30 cellular contexts compared by ENCODE assay signal in genomic region chr14:78136695-78137094, GRCh38. TPM values are rescaled to one million over a fixed set of nuclear protein-coding genes. Genes with fewer than 3 reads are reported as not detected.
"Had no signal": no experiment of that assay in that cellular context is flagged by ENCODE, and none has a peak within 500 bp of the region (broad histone marks: within the 10 kb centered on the region; RNA-seq: fewer than 3 reads in every experiment).

No MANE protein-coding gene starts in this region.

- H3K36me3 Mint-ChIP-seq: naive thymus-derived CD8-positive, alpha-beta T cell; stimulated activated effector memory CD8-positive, alpha-beta T cell treated with anti-CD3 and anti-CD28 coated beads, Interleukin-12 subunit alpha, Interleukin-12 subunit beta, amount 100 ng/mL, for 72 hours; stimulated activated naive B cell treated with anti-CD40 and anti-IgM and Interleukin-4, amounts not matched to agents 10 μg/mL and 1 μg/mL and 100 μg/mL, for 72 hours; type B pancreatic cell had no signal

- DNase-seq: naive thymus-derived CD8-positive, alpha-beta T cell; nephron progenitor cell; nucleus accumbens; ovary; psoas muscle; right cardiac atrium; right lobe of liver; sigmoid colon; small intestine; stimulated activated CD4-positive, alpha-beta T cell treated with anti-CD3 and anti-CD28 coated beads, Interleukin-15, amount 100 ng/mL, for 24 hours; stimulated activated CD4-positive, alpha-beta T cell treated with anti-CD3 and anti-CD28 coated beads, Interleukin-2, amount 100 ng/mL, for 24 hours; stimulated activated CD4-positive, alpha-beta T cell treated with anti-CD3 and anti-CD28 coated beads, Interleukin-2, amount 100 ng/mL, for 48 hours; stimulated activated CD4-positive, alpha-beta T cell treated with anti-CD3 and anti-CD28 coated beads, Interleukin-4, amount 100 ng/mL, for 24 hours; stimulated activated naive B cell treated with anti-CD40 and anti-IgM and Interleukin-4, amounts not matched to agents 10 μg/mL and 1 μg/mL and 100 μg/mL, for 72 hours; stimulated activated naive CD4-positive, alpha-beta T cell treated with Interleukin-2 at 50 U/mL for 16 hours; stomach; testis; tibial artery; transverse colon; upper lobe of right lung; uterus had no signal

- H3K27me3 ChIP-seq: neutrophil, ovary, right lobe of liver, sigmoid colon, stomach, suprapubic skin, testis, tibial artery, transverse colon, upper lobe of right lung, uterus had no signal

- H3K4me1 ChIP-seq: parathyroid adenoma, psoas muscle, right lobe of liver, sigmoid colon, suprapubic skin, tibial artery, transverse colon, upper lobe of right lung, uterus had no signal

- H2AFZ ChIP-seq: parathyroid adenoma had no signal

- H3K9me3 ChIP-seq: neutrophil, ovary, psoas muscle, right lobe of liver, sigmoid colon, stomach, suprapubic skin, testis, tibial artery, transverse colon, upper lobe of right lung, uterus had no signal

- H3K4me3 ChIP-seq: ovary, psoas muscle, right lobe of liver, sigmoid colon, stomach, suprapubic skin, testis, tibial artery, transverse colon, upper lobe of right lung, uterus had no signal

- H3K79me2 ChIP-seq: parathyroid adenoma had no signal

- H3K27ac ChIP-seq: neutrophil, ovary, parathyroid adenoma, psoas muscle, right lobe of liver, sigmoid colon, stomach, suprapubic skin, testis, tibial artery, transverse colon, upper lobe of right lung, uterus had no signal

- H3K36me3 ChIP-seq: neutrophil, ovary, right lobe of liver, sigmoid colon, stomach, suprapubic skin, tibial artery, transverse colon, upper lobe of right lung, uterus had no signal

- ATAC-seq: naive thymus-derived CD8-positive, alpha-beta T cell; natural killer cell treated with Interleukin-12 subunit alpha and Interleukin-12 subunit beta and Interleukin-15 and Interleukin-18, amount 100 ng/mL, for 72 hours; psoas muscle; right cardiac atrium; right lobe of liver; stimulated activated effector memory CD8-positive, alpha-beta T cell treated with anti-CD3 and anti-CD28 coated beads, Interleukin-12 subunit alpha, Interleukin-12 subunit beta, amount 100 ng/mL, for 72 hours; stimulated activated naive B cell treated with anti-CD40 and anti-IgM and Interleukin-4, amounts not matched to agents 10 μg/mL and 1 μg/mL and 100 μg/mL, for 72 hours; upper lobe of right lung had no signal

- FAIRE-seq: small intestine had no signal

- H3K9ac ChIP-seq: parathyroid adenoma had no signal

- H3K27ac Mint-ChIP-seq: naive thymus-derived CD8-positive, alpha-beta T cell; nephron progenitor cell; progenitor cell of endocrine pancreas; stimulated activated effector memory CD8-positive, alpha-beta T cell treated with anti-CD3 and anti-CD28 coated beads, Interleukin-12 subunit alpha, Interleukin-12 subunit beta, amount 100 ng/mL, for 72 hours; stimulated activated naive B cell treated with anti-CD40 and anti-IgM and Interleukin-4, amounts not matched to agents 10 μg/mL and 1 μg/mL and 100 μg/mL, for 72 hours; stimulated activated naive CD8-positive, alpha-beta T cell treated with anti-CD3 and anti-CD28 coated beads, Interleukin-15, Interleukin-2, amounts not matched to agents 100 ng/mL and 50 ng/mL, for 24 hours; type B pancreatic cell had no signal

- H3K4me3 Mint-ChIP-seq: naive thymus-derived CD8-positive, alpha-beta T cell; natural killer cell treated with Interleukin-12 subunit alpha and Interleukin-12 subunit beta and Interleukin-15 and Interleukin-18, amount 100 ng/mL, for 72 hours; nephron progenitor cell; neural crest cell; stimulated activated effector memory CD8-positive, alpha-beta T cell treated with anti-CD3 and anti-CD28 coated beads, Interleukin-12 subunit alpha, Interleukin-12 subunit beta, amount 100 ng/mL, for 72 hours; stimulated activated naive B cell treated with anti-CD40 and anti-IgM and Interleukin-4, amounts not matched to agents 10 μg/mL and 1 μg/mL and 100 μg/mL, for 72 hours; stimulated activated naive CD8-positive, alpha-beta T cell treated with anti-CD3 and anti-CD28 coated beads, Interleukin-15, Interleukin-2, amounts not matched to agents 100 ng/mL and 50 ng/mL, for 24 hours; type B pancreatic cell had no signal

- H3K4me1 Mint-ChIP-seq: nephron progenitor cell; neural crest cell; stimulated activated effector memory CD8-positive, alpha-beta T cell treated with anti-CD3 and anti-CD28 coated beads, Interleukin-12 subunit alpha, Interleukin-12 subunit beta, amount 100 ng/mL, for 72 hours had no signal

- H3K9me3 Mint-ChIP-seq: naive thymus-derived CD8-positive, alpha-beta T cell; natural killer cell treated with Interleukin-12 subunit alpha and Interleukin-12 subunit beta and Interleukin-15 and Interleukin-18, amount 100 ng/mL, for 72 hours; nephron progenitor cell; neural crest cell; stimulated activated naive B cell treated with anti-CD40 and anti-IgM and Interleukin-4, amounts not matched to agents 10 μg/mL and 1 μg/mL and 100 μg/mL, for 72 hours; stimulated activated naive CD8-positive, alpha-beta T cell treated with anti-CD3 and anti-CD28 coated beads, Interleukin-15, Interleukin-2, amounts not matched to agents 100 ng/mL and 50 ng/mL, for 24 hours; type B pancreatic cell had no signal

RNA-seq across cellular contexts. Expression of gene NRXN3, which starts 33.5 kb away (rescaled TPM):
- total RNA-seq: naive thymus-derived CD8-positive, alpha-beta T cell; natural killer cell treated with Interleukin-12 subunit alpha and Interleukin-12 subunit beta and Interleukin-15 and Interleukin-18, amount 100 ng/mL, for 72 hours had no signal
